ENCODE assay signal across 14 cellular contexts in genomic region chr5:74916831-74917710, GRCh38. TPM values are rescaled to one million over a fixed set of nuclear protein-coding genes. Genes with fewer than 3 reads are reported as not detected.
DNase-seq lines count a peak whose midpoint lies in the region; TF ChIP-seq lines count a peak whose summit lies in the region.
"Had no signal": no experiment of that assay in that cellular context is flagged by ENCODE, and none has a peak within 500 bp of the region (broad histone marks: within the 10 kb centered on the region; RNA-seq: fewer than 3 reads in every experiment).

No MANE protein-coding gene starts in this region.

- in situ Hi-C loops in brain microvascular endothelial cell (cut with HindIII; ENCODE audit: low pct_ligation_motif_present, low sequenced_read_pairs) = no loop called here

- H3K27me3 ChIP-seq in brain microvascular endothelial cell (replicated peaks) = no peaks in the 10 kb centered on the region
- H3K27me3 ChIP-seq in BE2C = no peaks in the 10 kb centered on the region
- H3K27me3 ChIP-seq: sigmoid colon had no signal

- TF ChIP-seq CTCF in brain microvascular endothelial cell (IDR thresholded peaks at IDR 0.05; ENCODE audit: low read depth, low read length, missing control alignments) = no peak
- no peak for TF ChIP-seq CTCF in BE2C (IDR thresholded peaks at IDR 0.05; ENCODE audit: low read depth, low read length)

- peak; percentile 62 for DNase-seq in EH (ENCODE audit: low read depth)
- DNase-seq in M059J (ENCODE audit: low read depth) = peak; percentile 71
- DNase-seq in brain microvascular endothelial cell = peak; percentile 45
- peak; percentile 14 to 30 for DNase-seq in lung microvascular endothelial cell (ENCODE audit: low read depth in 2 of 2)
- DNase-seq in stimulated activated CD8-positive, alpha-beta memory T cell treated with anti-CD3 and anti-CD28 coated beads, Interleukin-4, amount 100 ng/mL, for 48 hours = no peak
- no peak for DNase-seq in GOT3 (lab: John Stamatoyannopoulos, UW)
- DNase-seq in DMS153 treated with DMSO at 0.1 percent for 48 hours (lab: John Stamatoyannopoulos, UW; ENCODE audit: unreplicated experiment) = no peak
- no peak for DNase-seq in BE2C
- DNase-seq: activated T-cell treated with anti-CD3 and anti-CD28 coated beads, Interleukin-2, amount 50 U/mL, for 1 hour; caudate nucleus; COR-L47; NK-92 treated with Interleukin-12 subunit alpha and Interleukin-12 subunit beta, amount 100 ng/mL, for 24 hours; sigmoid colon had no signal

- no peaks in the 10 kb centered on the region for H3K9me3 ChIP-seq in BE2C
- H3K9me3 ChIP-seq: gastroesophageal sphincter, sigmoid colon had no signal

- peaks cover 4% of the 10 kb centered on the region; the same call in 1 of the 2 replicates for H3K4me1 ChIP-seq in BE2C
- H3K4me1 ChIP-seq: gastroesophageal sphincter, sigmoid colon had no signal

- H3K27ac ChIP-seq in brain microvascular endothelial cell = no peak overlapping the region
- H3K27ac ChIP-seq: gastroesophageal sphincter, sigmoid colon had no signal

- H3K4me3 ChIP-seq in brain microvascular endothelial cell (ENCODE audit: low read depth, low read length) (no peak overlapping the region), BE2C (ENCODE audit: low read depth, low read length) (no peak overlapping the region)
- H3K4me3 ChIP-seq: gastroesophageal sphincter, sigmoid colon had no signal

- no peaks in the 10 kb centered on the region for H3K36me3 ChIP-seq in brain microvascular endothelial cell (replicated peaks)
- no peaks in the 10 kb centered on the region for H3K36me3 ChIP-seq in BE2C
- H3K36me3 ChIP-seq: gastroesophageal sphincter, sigmoid colon had no signal

RNA-seq across cellular contexts. Expression of gene FAM169A, which starts 50.9 kb away (rescaled TPM):
- total RNA-seq in M059J (2014; rRNA removed; shearing (Covaris generic)) = 5.3 and 10.7 TPM in 2 replicates
- 1.3 and 2.4 TPM in 2 replicates for total RNA-seq in lung microvascular endothelial cell
- 0.73 TPM for polyA plus RNA-seq in BE2C (2012; ENCODE audit: insufficient read depth, insufficient read length, low read depth)

Comparison
In these comparisons a context has a peak if more than half of its experiments do, and no peak if none do; other contexts are left out.
1. DNase-seq: peak in EH (single experiment), M059J (single experiment), brain microvascular endothelial cell (single experiment) and lung microvascular endothelial cell (2 of 2); none in stimulated activated CD8-positive, alpha-beta memory T cell treated with anti-CD3 and anti-CD28 coated beads, Interleukin-4, amount 100 ng/mL, for 48 hours (single experiment), GOT3 (single experiment), DMS153 treated with DMSO at 0.1 percent for 48 hours (single experiment) and BE2C (single experiment).